Comparison of ENCODE assay signal across 21 cellular contexts in genomic region chr12:66648336-66648735, GRCh38. TPM values are rescaled to one million over a fixed set of nuclear protein-coding genes. Genes with fewer than 3 reads are reported as not detected.
A peak's percentile ranks its signal among the peaks of the same experiment; 100 is the strongest.
DNase-seq lines count a peak whose midpoint lies in the region; FAIRE-seq and TF ChIP-seq lines count a peak whose summit lies in the region.
"Had no signal": no experiment of that assay in that cellular context is flagged by ENCODE, and none has a peak within 500 bp of the region (broad histone marks: within the 10 kb centered on the region; RNA-seq: fewer than 3 reads in every experiment).

No MANE protein-coding gene starts in this region.

- H3K27me3 ChIP-seq in mammary epithelial cell (ENCODE audit: insufficient read depth, low read length): no peaks in the 10 kb centered on the region
- H3K27me3 ChIP-seq in esophagus squamous epithelium: no peaks in the 10 kb centered on the region
- H3K27me3 ChIP-seq: suprapubic skin had no signal

- H3K36me3 ChIP-seq in mammary epithelial cell (ENCODE audit: insufficient read depth, low read length): no peaks in the 10 kb centered on the region
- no peaks in the 10 kb centered on the region for H3K36me3 ChIP-seq in esophagus squamous epithelium
- H3K36me3 ChIP-seq: suprapubic skin had no signal

- H3K4me1 ChIP-seq in mammary epithelial cell (ENCODE audit: insufficient read depth, low read length) (peaks cover 24% of the 10 kb centered on the region), esophagus squamous epithelium (no peaks in the 10 kb centered on the region)
- H3K4me1 ChIP-seq: suprapubic skin had no signal

- H3K79me2 ChIP-seq in mammary epithelial cell (ENCODE audit: insufficient read depth, low read length): peaks cover 3% of the 10 kb centered on the region

- no peak overlapping the region for H2AFZ ChIP-seq in mammary epithelial cell (ENCODE audit: low read depth, low read length)

- no TSS peak for BruUV-seq in mammary epithelial cell (replicated peaks; lab: Mats Ljungman, UMichigan)

- TF ChIP-seq CTCF in mammary epithelial cell (conservative IDR thresholded peaks at IDR 0.05 in 1 of 2, IDR thresholded peaks at IDR 0.05 in 1 of 2; ENCODE audit: extremely low read depth in 1 of 2, insufficient read depth in 1 of 2, low read depth in 1 of 2, low read length in 2 of 2) (no peak), choroid plexus epithelial cell (conservative IDR thresholded peaks at IDR 0.05; ENCODE audit: low read depth, low read length) (no peak), esophagus squamous epithelium (IDR thresholded peaks at IDR 0.05) (no peak), D721Med (IDR thresholded peaks at IDR 0.05; ENCODE audit: insufficient read depth, missing control alignments) (no peak)

- TF ChIP-seq POLR2A in esophagus squamous epithelium (IDR thresholded peaks at IDR 0.05) (no peak), GM12892 (IDR thresholded peaks at IDR 0.05; ENCODE audit: low read depth, low read length) (no peak)

- WGBS in mammary epithelial cell (ENCODE audit: low coverage, missing lambda C conversion rate): 95% methylated on average over 6 of the region's 6 CpGs
- WGBS in esophagus squamous epithelium, 2 donors: 90 to 92% methylated on average over 6 of the region's 6 CpGs

- no peak overlapping the region for H3K4me3 ChIP-seq in mammary epithelial cell (replicated peaks in 1 of 3; ENCODE audit: insufficient read depth in 1 of 3, low read depth in 2 of 3, low read length in 3 of 3)
- H3K4me3 ChIP-seq in choroid plexus epithelial cell (ENCODE audit: low read depth, low read length): no peak overlapping the region
- no peak overlapping the region for H3K4me3 ChIP-seq in esophagus squamous epithelium
- H3K4me3 ChIP-seq: K562, suprapubic skin had no signal

- intact Hi-C loops in mammary epithelial cell (cut with micrococcal nuclease) (no loop called here), esophagus squamous epithelium (cut with DNase I) (no loop called here)

- FAIRE-seq in RCC 7860 (lab: Jason Lieb, UNC) (peak; percentile 77), urothelium cell line (lab: Jason Lieb, UNC) (no peak), D721Med (lab: Jason Lieb, UNC) (no peak), GM12892 (lab: Jason Lieb, UNC) (no peak)
- FAIRE-seq: K562 had no signal

- dilution Hi-C loops in mammary epithelial cell (cut with HindIII; ENCODE audit: low sequenced_read_pairs): no loop called here

- no peak overlapping the region for H3K4me2 ChIP-seq in mammary epithelial cell (ENCODE audit: insufficient read depth, low read depth, low read length)

- peak; percentile 7 to 73 for DNase-seq in T47D (ENCODE audit: low read depth in 1 of 2, low spot score in 1 of 2)
- no peak for DNase-seq in mammary epithelial cell
- DNase-seq in RCC 7860 (ENCODE audit: low spot score): peak; percentile 55
- peak; percentile 26 for DNase-seq in choroid plexus epithelial cell (ENCODE audit: low read depth)
- DNase-seq in urothelium cell line (ENCODE audit: low spot score): peak; percentile 14
- DNase-seq in esophagus squamous epithelium (lab: John Stamatoyannopoulos, UW): no peak
- DNase-seq in D721Med (ENCODE audit: insufficient read length, low spot score): no peak
- no peak for DNase-seq in GM12892 (ENCODE audit: insufficient read length)
- DNase-seq: activated gamma-delta T cell treated with Interleukin-2 at 50 U/mL for 16 hours; amniotic stem cell; cerebellar nuclear complex; DMS79; effector memory CD4-positive, alpha-beta T cell; NCI-H1048; NCI-H2227 treated with DMSO at 0.1 percent for 48 hours; Right ventricle myocardium superior; stimulated activated CD4-positive, alpha-beta T cell treated with anti-CD3 and anti-CD28 coated beads, Interleukin-15, amount 100 ng/mL, for 24 hours; T-cell had no signal

- CTCF ChIA-PET in mammary epithelial cell (lab: Charles Lee; ENCODE audit: low non-redundant PET): no interaction called here

- H3K9me3 ChIP-seq in mammary epithelial cell (replicated peaks; ENCODE audit: insufficient read depth, low read length) (no peaks in the 10 kb centered on the region), esophagus squamous epithelium (no peaks in the 10 kb centered on the region)
- H3K9me3 ChIP-seq: suprapubic skin had no signal

- no peaks in the 10 kb centered on the region for H4K20me1 ChIP-seq in mammary epithelial cell (ENCODE audit: insufficient read depth, low read length)

- in situ Hi-C loops in T47D (cut with HindIII; ENCODE audit: low pct_unique_long_range_greater_than_20kb, low sequenced_read_pairs) (no loop called here), mammary epithelial cell (cut with MboI; ENCODE audit: low sequenced_read_pairs in 2 of 2) (no loop called here)

- H3K9ac ChIP-seq in mammary epithelial cell (ENCODE audit: insufficient read depth, low read length): no peak overlapping the region

- H3K27ac ChIP-seq in mammary epithelial cell (ENCODE audit: insufficient read depth, low read depth, low read length): no peak overlapping the region
- H3K27ac ChIP-seq in esophagus squamous epithelium: no peak overlapping the region
- H3K27ac ChIP-seq: suprapubic skin had no signal

RNA-seq across cellular contexts. Expression of gene GRIP1, which starts 30.5 kb away (rescaled TPM):
- 10 to 100 TPM; 19.3 to 30.7 TPM for total RNA-seq in mammary epithelial cell
- 7.4 TPM for polyA plus RNA-seq in mammary epithelial cell
- polyA minus RNA-seq in mammary epithelial cell: 21.1 TPM
- total RNA-seq in esophagus squamous epithelium: 10 to 100 TPM in 2 of 4 donors, 1 to 10 TPM in 2; 4.9 to 15.9 (median 11.0) TPM
- polyA plus RNA-seq in GM12892 (2012; ENCODE audit: missing spikeins): 0.13 TPM
- polyA plus RNA-seq: CD14-positive monocyte had no signal

Comparison
In these comparisons a context has a peak if more than half of its experiments do, and no peak if none do; other contexts are left out.
1. DNase-seq: peak in T47D (2 of 2), RCC 7860 (single experiment), choroid plexus epithelial cell (single experiment) and urothelium cell line (single experiment); none in mammary epithelial cell (single experiment), esophagus squamous epithelium (single experiment), D721Med (single experiment) and GM12892 (single experiment).